ENCODE assay signal across 10 cellular contexts in the genomic region with DNA sequence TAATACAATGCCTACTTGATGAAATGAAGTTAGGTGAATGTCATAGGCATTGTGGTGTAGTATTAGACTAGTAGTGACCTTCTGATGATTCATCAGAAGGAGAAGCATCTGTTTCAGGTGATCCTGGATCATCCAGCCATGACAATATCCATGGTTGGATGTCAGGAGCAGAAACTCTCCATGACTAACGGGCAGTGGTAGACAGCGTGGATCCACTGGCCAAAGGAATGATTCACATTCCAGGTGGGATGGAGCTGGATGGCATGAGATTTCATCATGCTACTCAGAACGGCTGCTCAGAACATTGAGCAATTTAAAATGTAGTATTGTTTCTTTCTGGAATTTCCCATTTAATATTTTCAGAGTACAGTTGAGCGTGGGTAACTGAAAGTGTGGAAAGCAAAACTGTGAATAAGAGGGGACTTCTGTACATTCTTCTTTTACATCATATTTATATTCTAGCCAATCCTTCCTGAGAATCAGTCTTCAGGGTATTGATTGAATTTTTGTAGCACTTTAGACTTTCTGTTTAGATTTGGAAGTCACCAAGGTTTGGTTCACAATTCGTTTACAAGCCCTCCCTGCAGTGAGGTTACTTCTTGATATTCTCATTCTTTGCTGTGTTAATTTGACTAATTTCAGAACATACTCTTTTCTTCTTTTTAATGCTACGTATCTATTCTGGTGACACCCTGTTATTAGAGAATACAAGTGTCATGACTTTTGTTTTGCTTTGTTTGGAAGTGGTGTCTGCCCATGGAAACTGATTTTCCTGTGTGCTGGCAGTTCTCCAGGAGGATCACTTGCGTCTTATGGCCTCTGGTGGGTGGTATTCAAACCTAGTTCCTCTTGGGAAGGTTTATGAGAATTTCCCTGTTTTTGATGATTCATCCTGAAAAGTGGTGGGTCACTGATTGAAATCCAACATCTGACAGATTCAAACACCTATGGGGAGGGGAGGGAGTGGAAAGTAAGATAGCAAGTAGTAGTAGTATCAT. TPM values are rescaled to one million over a fixed set of nuclear protein-coding genes. Genes with fewer than 3 reads are reported as not detected.
DNase-seq lines count a peak whose midpoint lies in the region; ATAC-seq, FAIRE-seq and TF ChIP-seq lines count a peak whose summit lies in the region.
"Had no signal": no experiment of that assay in that cellular context is flagged by ENCODE, and none has a peak within 500 bp of the region (broad histone marks: within the 10 kb centered on the region; RNA-seq: fewer than 3 reads in every experiment).

No MANE protein-coding gene starts in this region.

- POLR2A ChIA-PET in A673 (lab: Charles Lee; ENCODE audit: low non-redundant PET) = no interaction called here

- H3K4me1 ChIP-seq in A673 (ENCODE audit: insufficient read depth, low read length, poor library complexity, severe bottlenecking) = no peaks in the 10 kb centered on the region

- no TSS peak for BruUV-seq in A673 (replicated peaks; lab: Mats Ljungman, UMichigan)

- no peak overlapping the region for H3K27ac ChIP-seq in A673 (ENCODE audit: low read depth, low read length, poor library complexity, severe bottlenecking)

- peak; percentile 47 for FAIRE-seq in GM12891 (lab: Jason Lieb, UNC)
- FAIRE-seq: endometrium had no signal

- DNase-seq in A673 (ENCODE audit: low spot score) (peak; percentile 30), GM12891 (ENCODE audit: insufficient read length, low spot score) (no peak), RPMI7951 (ENCODE audit: low read depth) (peak; percentile 52), fibroblast of pulmonary artery (ENCODE audit: low read depth) (peak; percentile 75), GDM1 (lab: John Stamatoyannopoulos, UW) (no peak), SKM-1 (lab: John Stamatoyannopoulos, UW; ENCODE audit: unreplicated experiment) (no peak), NCI-H1417 treated with DMSO at 0.1 percent for 48 hours (lab: John Stamatoyannopoulos, UW) (no peak)
- DNase-seq: NCI-H1436 had no signal

- ATAC-seq in HG02973 (IDR thresholded peaks at IDR 0.05; ENCODE audit: unreplicated experiment) = no peak

- H3K4me3 ChIP-seq in A673 (ENCODE audit: low read depth, low read length, poor library complexity, severe bottlenecking) = no peak overlapping the region
- no peak overlapping the region for H3K4me3 ChIP-seq in fibroblast of pulmonary artery (replicated peaks; ENCODE audit: low read depth, low read length)

- TF ChIP-seq CTCF in A673 (conservative IDR thresholded peaks at IDR 0.05; ENCODE audit: low read depth, low read length) (no peak), fibroblast of pulmonary artery (IDR thresholded peaks at IDR 0.05; ENCODE audit: low read length, missing control alignments) (peak; percentile 20)

- H3K27me3 ChIP-seq in A673 (replicated peaks; ENCODE audit: insufficient read depth, low read depth, low read length, poor library complexity) = no peaks in the 10 kb centered on the region

- no peaks in the 10 kb centered on the region for H3K36me3 ChIP-seq in A673 (ENCODE audit: insufficient read depth, low read length, poor library complexity, severe bottlenecking)

- no peak for TF ChIP-seq POLR2A in GM12891 (IDR thresholded peaks at IDR 0.05; ENCODE audit: low read depth, low read length)

- no peaks in the 10 kb centered on the region for H3K9me3 ChIP-seq in A673 (ENCODE audit: low read depth, low read length, poor library complexity, severe bottlenecking)

- intact Hi-C loops in A673 (cut with micrococcal nuclease; ENCODE audit: unreplicated experiment) = no loop called here

- CTCF ChIA-PET in A673 (lab: Charles Lee) = no interaction called here

TF ChIP-seq in GM12891, 5 proteins besides CTCF, POLR2A, EP300 and RAD21:
- TF ChIP-seq POLR2AphosphoS5 (IDR thresholded peaks at IDR 0.05; ENCODE audit: low read depth, low read length) = no peak
- no peak for TF ChIP-seq PAX5 (IDR thresholded peaks at IDR 0.05; ENCODE audit: insufficient read depth, low read length, severe bottlenecking)
- no peak for TF ChIP-seq TAF1 (IDR thresholded peaks at IDR 0.05; ENCODE audit: low read depth, low read length)
- TF ChIP-seq SPI1 (IDR thresholded peaks at IDR 0.05; ENCODE audit: low read depth, low read length) = no peak
- TF ChIP-seq POU2F2 (IDR thresholded peaks at IDR 0.05; ENCODE audit: low read depth, low read length) = no peak
TF ChIP-seq in GM12891: peak in this region for 0.

RNA-seq across cellular contexts. Expression of gene CLINT1, which starts 12.2 kb away (rescaled TPM):
- 69.6 and 71.4 TPM in 2 replicates for total RNA-seq in A673 (2021)
- 21.4 TPM for polyA plus RNA-seq in GM12891 (2012; ENCODE audit: low read depth, missing spikeins)
- 35.6 and 36.6 TPM in 2 replicates for total RNA-seq in RPMI7951 (2014; rRNA removed; shearing (Covaris generic))

Comparison
In these comparisons a context has a peak if more than half of its experiments do, and no peak if none do; other contexts are left out.
1. DNase-seq: peak in A673 (single experiment), RPMI7951 (single experiment) and fibroblast of pulmonary artery (single experiment); none in GM12891 (single experiment), GDM1 (single experiment), SKM-1 (single experiment) and NCI-H1417 treated with DMSO at 0.1 percent for 48 hours (single experiment).